ENCODE assay signal across 16 cellular contexts in genomic region chr2:1494257-1494656, GRCh38.
"Had no signal": no experiment of that assay in that cellular context is flagged by ENCODE, and none has a peak within 500 bp of the region (broad histone marks: within the 10 kb centered on the region; RNA-seq: fewer than 3 reads in every experiment).

No MANE protein-coding gene starts in this region.

- H3K36me3 ChIP-seq: esophagus squamous epithelium, gastroesophageal sphincter, tibial artery had no signal

- ATAC-seq: effector memory CD8-positive, alpha-beta T cell; naive thymus-derived CD4-positive, alpha-beta T cell; stimulated activated effector memory CD8-positive, alpha-beta T cell treated with anti-CD3 and anti-CD28 coated beads, Interleukin-12 subunit alpha, Interleukin-12 subunit beta, amount 100 ng/mL, for 72 hours; stimulated activated naive CD8-positive, alpha-beta T cell treated with anti-CD3 and anti-CD28 coated beads, Interleukin-15, Interleukin-2, amounts not matched to agents 100 U/mL and 50 U/mL, for 24 hours had no signal

- H3K4me3 ChIP-seq: esophagus squamous epithelium, gastroesophageal sphincter, smooth muscle cell, tibial artery had no signal

- H3K9me3 ChIP-seq: esophagus squamous epithelium, gastroesophageal sphincter, tibial artery had no signal

- DNase-seq: effector memory CD8-positive, alpha-beta T cell; esophagus squamous epithelium; foreskin fibroblast; glutamatergic neuron; immature natural killer cell; left ventricle myocardium superior; mesendoderm; naive thymus-derived CD4-positive, alpha-beta T cell; nephron progenitor cell; stimulated activated CD4-positive, alpha-beta T cell treated with anti-CD3 and anti-CD28 coated beads, Interleukin-4, amount 100 ng/mL, for 1 hour; stimulated activated CD8-positive, alpha-beta memory T cell treated with anti-CD3 and anti-CD28 coated beads, Interleukin-4, amount 100 ng/mL, for 48 hours; stimulated activated naive CD8-positive, alpha-beta T cell treated with anti-CD3 and anti-CD28 coated beads, Interleukin-15, Interleukin-2, amounts not matched to agents 100 U/mL and 50 U/mL, for 24 hours had no signal

- H3K27ac ChIP-seq: tibial artery had no signal

- H3K4me1 ChIP-seq: esophagus squamous epithelium, gastroesophageal sphincter, tibial artery had no signal
